Comparison of ENCODE assay signal across 35 cellular contexts in the genomic region with DNA sequence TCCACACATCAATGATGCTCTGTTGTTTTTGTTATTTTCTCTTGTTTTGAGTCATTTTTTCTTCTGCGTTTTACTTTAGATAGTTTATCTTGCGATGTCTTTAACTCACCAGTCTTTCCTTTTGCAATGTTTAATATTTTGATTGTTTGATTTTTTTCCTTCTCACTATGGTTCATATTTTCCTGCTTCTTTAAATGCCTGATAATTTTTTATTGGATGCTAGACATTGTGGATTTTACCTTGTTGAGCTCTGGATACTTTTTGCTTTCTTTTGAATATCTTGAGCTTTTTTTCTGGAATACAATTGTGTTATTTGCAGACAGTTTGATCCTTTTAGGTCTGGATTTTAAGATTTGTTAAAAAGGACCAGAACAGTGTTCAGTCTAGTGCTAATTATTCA. TPM values are rescaled to one million over a fixed set of nuclear protein-coding genes. Genes with fewer than 3 reads are reported as not detected.
DNase-seq lines count a peak whose midpoint lies in the region; FAIRE-seq and TF ChIP-seq lines count a peak whose summit lies in the region.
"Had no signal": no experiment of that assay in that cellular context is flagged by ENCODE, and none has a peak within 500 bp of the region (broad histone marks: within the 10 kb centered on the region; RNA-seq: fewer than 3 reads in every experiment).

No MANE protein-coding gene starts in this region.

- H3K27me3 ChIP-seq in small intestine (ENCODE audit: control insufficient read depth in 2 of 2, insufficient read depth in 2 of 2, low read length in 2 of 2) = no peaks in the 10 kb centered on the region
- H3K27me3 ChIP-seq: BE2C; BLaER1; BLaER1 treated with 17β-estradiol and CSF1 and Interleukin-3, amounts not matched to agents 10 nM and 100 nM had no signal

- peaks cover 18% of the 10 kb centered on the region for H3K9me3 Mint-ChIP-seq in nephron progenitor cell
- H3K9me3 Mint-ChIP-seq: CD4-positive, alpha-beta T cell had no signal

- H3K27ac ChIP-seq in HEK293 (ENCODE audit: extremely low read depth, low read depth, low read length) = no peak overlapping the region
- no peak overlapping the region for H3K27ac ChIP-seq in small intestine (ENCODE audit: low read depth in 1 of 2, low read length in 1 of 2)
- H3K27ac ChIP-seq: 22Rv1; A549; BLaER1; BLaER1 treated with 17β-estradiol and CSF1 and Interleukin-3, amounts not matched to agents 10 nM and 100 nM; C4-2B had no signal

- no peaks in the 10 kb centered on the region for H3K4me1 ChIP-seq in HEK293 (ENCODE audit: control insufficient read depth, insufficient read depth, low read length)
- no peaks in the 10 kb centered on the region for H3K4me1 ChIP-seq in small intestine (ENCODE audit: control insufficient read depth in 2 of 2, insufficient read depth in 1 of 2, low read depth in 1 of 2, low read length in 1 of 2)
- H3K4me1 ChIP-seq: A549; BE2C; BLaER1; BLaER1 treated with 17β-estradiol and CSF1 and Interleukin-3, amounts not matched to agents 10 nM and 100 nM; Caco-2 had no signal

- FAIRE-seq in small intestine (lab: Jason Lieb, UNC) = peak; percentile 44
- FAIRE-seq: A204.1, A549, D721Med had no signal

- H3K27me3 Mint-ChIP-seq in nephron progenitor cell (ENCODE audit: low read depth, poor library complexity) = no peaks in the 10 kb centered on the region
- H3K27me3 Mint-ChIP-seq: CD4-positive, CD25-positive, alpha-beta regulatory T cell had no signal

- WGBS in small intestine, 3 donors = 90 to 99% (median 95%) methylated on average over 2 of the region's 2 CpGs

- no peak overlapping the region for H3K4me3 Mint-ChIP-seq in nephron progenitor cell
- H3K4me3 Mint-ChIP-seq: B cell; CD14-positive monocyte; CD4-positive, alpha-beta memory T cell; CD4-positive, alpha-beta T cell; CD4-positive, CD25-positive, alpha-beta regulatory T cell; CD8-positive, alpha-beta memory T cell; CD8-positive, alpha-beta T cell had no signal

- H3K9me3 ChIP-seq in HEK293 (ENCODE audit: control insufficient read depth, insufficient read depth, low read depth, low read length) = no peaks in the 10 kb centered on the region
- no peaks in the 10 kb centered on the region for H3K9me3 ChIP-seq in small intestine (ENCODE audit: control insufficient read depth, low read depth)
- H3K9me3 ChIP-seq: A549, BE2C, BLaER1, Caco-2 had no signal

- POLR2A ChIA-PET in HEK293 (lab: Yijun Ruan, JAX) = interaction anchor here (0.7 kb wide), 1 partner anchor 10 kb away, joined by 4 read pairs; no protein-coding TSS in a partner anchor

- TF ChIP-seq CTCF in HEK293 (tag by site-specific recombination; IDR thresholded peaks at IDR 0.05) (no peak), nephron progenitor cell (IDR thresholded peaks at IDR 0.05) (no peak)

- CTCF ChIA-PET in HEK293 (lab: Yijun Ruan, JAX) = interaction anchor here (0.7 to 0.9 kb wide), 2 partner anchors 245 to 534 kb away, joined by 3 to 4 read pairs; no protein-coding TSS in a partner anchor

- peaks cover 22% of the 10 kb centered on the region for H3K36me3 Mint-ChIP-seq in nephron progenitor cell (ENCODE audit: low read depth)
- H3K36me3 Mint-ChIP-seq: CD14-positive monocyte; CD4-positive, alpha-beta memory T cell; CD4-positive, CD25-positive, alpha-beta regulatory T cell; CD8-positive, alpha-beta memory T cell; CD8-positive, alpha-beta T cell had no signal

- peak overlapping the region; percentile 71 for H3K27ac Mint-ChIP-seq in nephron progenitor cell
- H3K27ac Mint-ChIP-seq: B cell; CD4-positive, alpha-beta memory T cell; CD4-positive, alpha-beta T cell; CD4-positive, CD25-positive, alpha-beta regulatory T cell; CD8-positive, alpha-beta memory T cell; CD8-positive, alpha-beta T cell had no signal

- DNase-seq in nephron progenitor cell = no peak
- DNase-seq in small intestine = no peak
- no peak for DNase-seq in activated CD4-positive, CD25-positive, alpha-beta regulatory T cell (lab: John Stamatoyannopoulos, UW)
- no peak for DNase-seq in activated naive CD4-positive, alpha-beta T cell treated with Interleukin-2 at 50 U/mL for 16 hours
- no peak for DNase-seq in NCI-H510A (lab: John Stamatoyannopoulos, UW)
- DNase-seq: 8988T; ACHN; AML-193; BE2C; C1 segment of cervical spinal cord; Caco-2; Calu3; CD4-positive, alpha-beta memory T cell; CD4-positive, alpha-beta T cell; CD4-positive, CD25-positive, alpha-beta regulatory T cell; CD8-positive, alpha-beta memory T cell; CD8-positive, alpha-beta T cell; COR-L47; DMS 273 treated with DMSO at 0.1 percent for 48 hours; DMS153; DMS53; DMS79; DMS79 treated with DMSO at 0.1 percent for 48 hours; DND-41; EL had no signal

- H3K4me1 Mint-ChIP-seq in nephron progenitor cell = peaks cover 18% of the 10 kb centered on the region
- H3K4me1 Mint-ChIP-seq: B cell; CD14-positive monocyte; CD4-positive, alpha-beta memory T cell; CD4-positive, CD25-positive, alpha-beta regulatory T cell; CD8-positive, alpha-beta memory T cell had no signal

- H3K4me3 ChIP-seq in HEK293 (ENCODE audit: low read depth, low read length) (no peak overlapping the region), small intestine (ENCODE audit: low read depth in 1 of 2, low read length in 2 of 2) (no peak overlapping the region)
- H3K4me3 ChIP-seq: A549; BLaER1; BLaER1 treated with 17β-estradiol and CSF1 and Interleukin-3, amounts not matched to agents 10 nM and 100 nM had no signal

- H3K36me3 ChIP-seq in HEK293 (ENCODE audit: control insufficient read depth in 2 of 2, insufficient read depth in 1 of 2, low read length in 2 of 2) (no peaks in the 10 kb centered on the region), small intestine (ENCODE audit: control insufficient read depth in 2 of 2, insufficient read depth in 2 of 2, low read length in 2 of 2) (no peaks in the 10 kb centered on the region)
- H3K36me3 ChIP-seq: BE2C; BLaER1; BLaER1 treated with 17β-estradiol and CSF1 and Interleukin-3, amounts not matched to agents 10 nM and 100 nM had no signal

TF ChIP-seq in HEK293, 187 proteins besides CTCF, POLR2A, EP300 and RAD21:
- TF ChIP-seq, protein P1, sequence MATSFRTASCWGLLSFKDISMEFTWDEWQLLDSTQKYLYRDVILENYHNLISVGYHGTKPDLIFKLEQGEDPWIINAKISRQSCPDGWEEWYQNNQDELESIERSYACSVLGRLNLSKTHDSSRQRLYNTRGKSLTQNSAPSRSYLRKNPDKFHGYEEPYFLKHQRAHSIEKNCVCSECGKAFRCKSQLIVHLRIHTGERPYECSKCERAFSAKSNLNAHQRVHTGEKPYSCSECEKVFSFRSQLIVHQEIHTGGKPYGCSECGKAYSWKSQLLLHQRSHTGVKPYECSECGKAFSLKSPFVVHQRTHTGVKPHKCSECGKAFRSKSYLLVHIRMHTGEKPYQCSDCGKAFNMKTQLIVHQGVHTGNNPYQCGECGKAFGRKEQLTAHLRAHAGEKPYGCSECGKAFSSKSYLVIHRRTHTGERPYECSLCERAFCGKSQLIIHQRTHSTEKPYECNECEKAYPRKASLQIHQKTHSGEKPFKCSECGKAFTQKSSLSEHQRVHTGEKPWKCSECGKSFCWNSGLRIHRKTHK (tag by site-specific recombination; IDR thresholded peaks at IDR 0.05) = peak; percentile 93
- no peak for TF ChIP-seq ZNF366 (tag by site-specific recombination; conservative IDR thresholded peaks at IDR 0.05)

RNA-seq across cellular contexts. Expression of gene GAS1, which starts 55.2 kb away (rescaled TPM):
- polyA plus RNA-seq in small intestine = 1 to 10 TPM in 1 of 3 donors, under 1 TPM in 2; 0.54 to 7.4 (median 0.89) TPM
